34 cellular contexts compared by ENCODE assay signal in genomic region chr10:118436742-118437141, GRCh38.
"Had no signal": no experiment of that assay in that cellular context is flagged by ENCODE, and none has a peak within 500 bp of the region (broad histone marks: within the 10 kb centered on the region; RNA-seq: fewer than 3 reads in every experiment).

No MANE protein-coding gene starts in this region.

- DNase-seq: Karpas-422, Kasumi-1, MG63, MM.1S, MV-4-11, NCI-H1048, NCI-H1092, NCI-H1092 treated with DMSO at 0.1 percent for 48 hours, NCI-H1105, NCI-H1105 treated with DMSO at 0.1 percent for 48 hours, NCI-H1417, NCI-H1417 treated with DMSO at 0.1 percent for 48 hours, NCI-H1436, NCI-H1436 treated with DMSO at 0.1 percent for 48 hours, NCI-H146, NCI-H1694, NCI-H1694 treated with DMSO at 0.1 percent for 48 hours, NCI-H187, NCI-H187 treated with DMSO at 0.1 percent for 48 hours, NCI-H1930, NCI-H2029, NCI-H2029 treated with DMSO at 0.1 percent for 48 hours, NCI-H2081, NCI-H2081 treated with DMSO at 0.1 percent for 48 hours, NCI-H2107, NCI-H2171, NCI-H2171 treated with DMSO at 0.1 percent for 48 hours, NCI-H2227 treated with DMSO at 0.1 percent for 48 hours, NCI-H226, NCI-H345, NCI-H446, NCI-H446 treated with DMSO at 0.1 percent for 48 hours, NCI-H510A, NCI-H510A treated with DMSO at 0.1 percent for 48 hours had no signal

- H3K36me3 ChIP-seq: MG63 had no signal

- H3K4me3 ChIP-seq: MG63 had no signal

- H3K9me3 ChIP-seq: MG63 had no signal
